ENCODE assay signal across 1 cellular context in genomic region chr5:1801061-1801953, GRCh38.
A peak's percentile ranks its signal among the peaks of the same experiment; 100 is the strongest.
TF ChIP-seq lines count a peak whose summit lies in the region.

NDUFS6 (plus strand) TSS chr5:1801407; CDS start chr5:1801418, 11 bp downstream.

TF ChIP-seq in WTC11, 78 proteins besides CTCF, POLR2A, EP300 and RAD21 (continued from another document and continues in another):
- TF ChIP-seq PRDM15 (CRISPR knock-in tag; IDR thresholded peaks at IDR 0.05): peak; percentile 39
- TF ChIP-seq NR2C2 (CRISPR knock-in tag; IDR thresholded peaks at IDR 0.05): peak; percentile 96
- no peak for TF ChIP-seq TEAD4 (CRISPR knock-in tag; IDR thresholded peaks at IDR 0.05)
- TF ChIP-seq HMGXB4 (CRISPR knock-in tag; IDR thresholded peaks at IDR 0.05): peak; percentile 94
- TF ChIP-seq ZNF281 (CRISPR knock-in tag; IDR thresholded peaks at IDR 0.05): no peak
- no peak for TF ChIP-seq PREB (CRISPR knock-in tag; IDR thresholded peaks at IDR 0.05; ENCODE audit: borderline replicate concordance)
- TF ChIP-seq E2F1 (CRISPR knock-in tag; IDR thresholded peaks at IDR 0.05): peak; percentile 73; the same call in 1 of the 2 replicates
- TF ChIP-seq USF2 (CRISPR knock-in tag; IDR thresholded peaks at IDR 0.05): no peak; the same call in 1 of the 2 replicates
- TF ChIP-seq NR3C1 (CRISPR knock-in tag; conservative IDR thresholded peaks at IDR 0.05; ENCODE audit: low read depth): no peak
- no peak for TF ChIP-seq ZNF396 (CRISPR knock-in tag; IDR thresholded peaks at IDR 0.05; ENCODE audit: borderline replicate concordance)
- no peak; the same call in 1 of the 2 replicates for TF ChIP-seq JUN (CRISPR knock-in tag; IDR thresholded peaks at IDR 0.05)
- TF ChIP-seq ZNF425 (CRISPR knock-in tag; conservative IDR thresholded peaks at IDR 0.05): no peak
- no peak for TF ChIP-seq GRHL2 (CRISPR knock-in tag; IDR thresholded peaks at IDR 0.05; ENCODE audit: insufficient replicate concordance, severe bottlenecking)
- TF ChIP-seq ZBTB21 (CRISPR knock-in tag; IDR thresholded peaks at IDR 0.05; ENCODE audit: borderline replicate concordance): no peak
- TF ChIP-seq RORB (CRISPR knock-in tag; IDR thresholded peaks at IDR 0.05): no peak
- TF ChIP-seq NR1H2 (CRISPR knock-in tag; IDR thresholded peaks at IDR 0.05): no peak
- TF ChIP-seq IRF2 (CRISPR knock-in tag; IDR thresholded peaks at IDR 0.05; ENCODE audit: borderline replicate concordance, low read depth): no peak
- no peak for TF ChIP-seq NFATC4 (CRISPR knock-in tag; IDR thresholded peaks at IDR 0.05)
- TF ChIP-seq ARID4B (CRISPR knock-in tag; IDR thresholded peaks at IDR 0.05; ENCODE audit: borderline replicate concordance): peak; percentile 65; the same call in 1 of the 2 replicates
- no peak; the same call in 1 of the 2 replicates for TF ChIP-seq E2F4 (CRISPR knock-in tag; IDR thresholded peaks at IDR 0.05; ENCODE audit: borderline replicate concordance, low read depth)
- 0 out of 2 replicates have a peak, but pooled peaks have one; percentile 63 for TF ChIP-seq FOXP4 (CRISPR knock-in tag; IDR thresholded peaks at IDR 0.05)
- no peak for TF ChIP-seq ZNF263 (CRISPR knock-in tag; IDR thresholded peaks at IDR 0.05; ENCODE audit: low read depth)
- TF ChIP-seq MXD4 (CRISPR knock-in tag; IDR thresholded peaks at IDR 0.05; ENCODE audit: borderline replicate concordance): no peak
- peak; percentile 57 for TF ChIP-seq TEAD1 (CRISPR knock-in tag; IDR thresholded peaks at IDR 0.05)
- TF ChIP-seq ZNF232 (CRISPR knock-in tag; IDR thresholded peaks at IDR 0.05): no peak
- TF ChIP-seq ZNF317 (CRISPR knock-in tag; IDR thresholded peaks at IDR 0.05; ENCODE audit: borderline replicate concordance, low read depth): 0 out of 2 replicates have a peak, but pooled peaks have one; percentile 17
- peak; percentile 92 for TF ChIP-seq E2F5 (CRISPR knock-in tag; IDR thresholded peaks at IDR 0.05)
